Comparison of ENCODE assay signal across 8 cellular contexts in genomic region chr11:63939351-63939920, GRCh38. TPM values are rescaled to one million over a fixed set of nuclear protein-coding genes. Genes with fewer than 3 reads are reported as not detected.
DNase-seq lines count a peak whose midpoint lies in the region; TF ChIP-seq lines count a peak whose summit lies in the region.

No MANE protein-coding gene starts in this region.

- H3K36me3 ChIP-seq in KMS-11 (ENCODE audit: insufficient read depth), result no peaks in the 10 kb centered on the region
- no peaks in the 10 kb centered on the region for H3K36me3 ChIP-seq in ascending aorta

- peak overlapping the region; percentile 29; the same call in 1 of the 2 replicates for H2AFZ ChIP-seq in KMS-11 (ENCODE audit: low read depth)

- H3K4me3 ChIP-seq in KMS-11 (IDR thresholded peaks at IDR 0.05; ENCODE audit: insufficient read depth, low read depth, low read length) (no peak overlapping the region), ascending aorta (peak overlapping the region; percentile 68 to 83)

- peaks cover 8% of the 10 kb centered on the region; the same call in 1 of the 2 replicates for H3K79me2 ChIP-seq in KMS-11 (ENCODE audit: insufficient read depth, low read depth)

- peak overlapping the region; percentile 91 for H3K4me2 ChIP-seq in KMS-11

- H4K20me1 ChIP-seq in KMS-11 (ENCODE audit: insufficient read depth), result no peaks in the 10 kb centered on the region

- no peak overlapping the region for H3K27ac ChIP-seq in KMS-11
- H3K27ac ChIP-seq in ascending aorta, result peak overlapping the region in 1 of 2 donors; percentile 49
- peak overlapping the region; percentile 74 for H3K27ac ChIP-seq in substantia nigra (ENCODE audit: low read depth, low read length, poor library complexity, severe bottlenecking)

- intact Hi-C loops in ascending aorta (cut with DNase I), result loop anchor here (2.0 kb wide), 4 partner anchors 35 to 171 kb away; partner anchors contain the start of genes COX8A, MARK2 and ZFTA

- H3K9ac ChIP-seq in KMS-11, result peak overlapping the region; percentile 51; the same call in 1 of the 2 replicates

- no peaks in the 10 kb centered on the region for H3K9me3 ChIP-seq in ascending aorta

- H3K4me1 ChIP-seq in KMS-11 (ENCODE audit: low read depth, poor library complexity, severe bottlenecking) (peaks cover 7% of the 10 kb centered on the region), ascending aorta (peaks cover 4 to 7% of the 10 kb centered on the region in 2 donors)

- H3K27me3 ChIP-seq in KMS-11 (ENCODE audit: insufficient read depth, low read depth) (no peaks in the 10 kb centered on the region), ascending aorta (no peaks in the 10 kb centered on the region)

- peak; percentile 14 for TF ChIP-seq POLR2A in GM19099 (IDR thresholded peaks at IDR 0.05; ENCODE audit: extremely low read depth, insufficient read length, low read depth)

- TF ChIP-seq CTCF in KMS-11 (conservative IDR thresholded peaks at IDR 0.05; ENCODE audit: low read depth, low read length), result no peak
- peak in 1 of 3 experiments; percentile 13 for TF ChIP-seq CTCF in ascending aorta (IDR thresholded peaks at IDR 0.05)

- DNase-seq in ascending aorta (ENCODE audit: low spot score in 2 of 2) (no peak), kidney tubule cell (ENCODE audit: low spot score) (peak; percentile 17), substantia nigra (lab: John Stamatoyannopoulos, UW) (peak in 4 of 49 donors; percentile 21 to 54 (median 36)), NCI-H2081 treated with DMSO at 0.1 percent for 48 hours (lab: John Stamatoyannopoulos, UW) (no peak), GM03348 (ENCODE audit: low spot score) (no peak), GM19240 (ENCODE audit: insufficient read length, low spot score) (no peak)

RNA-seq across cellular contexts. Expression of gene NAA40, which starts 0.6 kb away (rescaled TPM):
- total RNA-seq in ascending aorta, result 3.1 TPM

RNA-seq across cellular contexts. Expression of gene RCOR2, which starts 22.5 kb away (rescaled TPM):
- not detected for total RNA-seq in ascending aorta

RNA-seq across cellular contexts. Expression of gene COX8A, which starts 35.0 kb away (rescaled TPM):
- total RNA-seq in ascending aorta, result 520 TPM

RNA-seq across cellular contexts. Expression of gene OTUB1, which starts 46.8 kb away (rescaled TPM):
- total RNA-seq in ascending aorta, result 89.4 TPM
